In the genomic region with DNA sequence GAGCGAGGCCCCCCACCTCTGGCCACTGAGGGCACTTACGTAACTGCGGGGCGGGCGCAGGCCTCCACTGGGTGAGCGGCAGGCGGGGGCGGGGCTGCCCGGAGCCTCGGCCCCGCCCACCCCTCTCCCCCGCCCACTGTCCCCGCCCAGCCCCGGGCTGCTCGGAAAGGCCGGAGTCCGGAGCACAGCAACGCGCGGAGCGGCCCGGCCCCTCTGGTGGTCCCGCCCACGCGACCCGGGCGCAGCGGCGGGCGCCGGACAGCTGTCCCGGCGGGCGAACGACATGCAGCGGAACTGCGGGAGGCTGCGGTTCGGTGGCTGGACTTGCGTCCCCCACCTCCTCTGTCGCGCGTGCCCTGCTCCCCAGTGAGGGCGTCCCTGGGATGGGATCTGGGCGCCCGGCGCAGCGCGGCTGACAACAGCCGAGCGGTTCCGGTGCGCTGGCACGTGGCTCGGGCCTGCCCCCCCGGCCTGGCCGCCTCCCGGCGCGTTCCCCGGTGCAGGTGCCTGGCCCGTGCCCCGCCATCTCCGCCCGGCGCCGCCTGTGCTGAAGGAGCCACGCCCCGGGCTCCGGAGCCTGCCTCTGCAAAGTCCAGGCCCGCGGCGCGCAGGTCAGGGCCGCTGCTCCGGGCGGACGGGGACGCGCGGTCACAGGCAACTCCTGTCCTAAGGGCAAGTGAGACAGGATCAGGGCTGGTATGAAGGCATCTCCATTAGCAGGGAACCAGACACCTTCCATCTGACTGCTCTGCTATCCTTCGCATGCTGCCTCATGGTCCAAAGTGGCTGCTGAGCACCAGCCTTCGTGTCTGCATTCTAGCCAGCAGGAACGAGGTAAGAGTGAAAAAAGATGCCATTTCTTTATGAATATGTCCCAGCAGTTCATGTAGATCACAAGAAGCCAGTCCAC, we compare ENCODE assay signal across 9 cellular contexts. TPM values are rescaled to one million over a fixed set of nuclear protein-coding genes. Genes with fewer than 3 reads are reported as not detected.
DNase-seq lines count a peak whose midpoint lies in the region; ATAC-seq, FAIRE-seq and TF ChIP-seq lines count a peak whose summit lies in the region.
"Had no signal": no experiment of that assay in that cellular context is flagged by ENCODE, and none has a peak within 500 bp of the region (broad histone marks: within the 10 kb centered on the region; RNA-seq: fewer than 3 reads in every experiment).

No MANE protein-coding gene starts in this region.

- H3K9ac ChIP-seq in mesendoderm (ENCODE audit: low read length), result no peak overlapping the region
- H3K9ac ChIP-seq in PC-3 (ENCODE audit: low read length), result no peak overlapping the region

- no peak overlapping the region for H2AFZ ChIP-seq in PC-3 (ENCODE audit: low read length)

- no peaks in the 10 kb centered on the region for H3K4me1 Mint-ChIP-seq in CD8-positive, alpha-beta T cell (ENCODE audit: low read depth)

- WGBS in mesendoderm (ENCODE audit: extremely low coverage, insufficient coverage, low lambda C conversion rate), result no CpG with 5 or more reads among the region's 84 CpGs
- 9 to 30% methylated on average over 28 to 34 of the region's 84 CpGs for WGBS in tibial nerve, 2 donors

- H2BK5ac ChIP-seq in mesendoderm (ENCODE audit: low read length), result no peak overlapping the region

- no peak overlapping the region for H2AK5ac ChIP-seq in mesendoderm (ENCODE audit: low read length)

- no peak overlapping the region for H3K18ac ChIP-seq in mesendoderm (ENCODE audit: low read length)

- BruUV-seq in PC-3 (replicated peaks; lab: Mats Ljungman, UMichigan), result no TSS peak

- H3K36me3 Mint-ChIP-seq in CD8-positive, alpha-beta T cell, result no peaks in the 10 kb centered on the region

- peak in 3 of 7 experiments; percentile 16 to 54 (median 24) for DNase-seq in CD8-positive, alpha-beta T cell
- peak; percentile 74 for DNase-seq in NCI-H2029 (lab: John Stamatoyannopoulos, UW)
- peak; percentile 43 for DNase-seq in dermis blood vessel endothelial cell
- DNase-seq in mesendoderm, result peak; percentile 81
- peak; percentile 81 for DNase-seq in urothelium cell line (ENCODE audit: low spot score)
- DNase-seq in PC-3, result no peak
- DNase-seq in tibial nerve (ENCODE audit: low spot score in 2 of 2), result no peak
- DNase-seq in HAP-1 (ENCODE audit: low spot score in 2 of 2), result no peak

- TF ChIP-seq CTCF in CD8-positive, alpha-beta T cell (IDR thresholded peaks at IDR 0.05), result no peak
- no peak for TF ChIP-seq CTCF in PC-3 (conservative IDR thresholded peaks at IDR 0.05; ENCODE audit: low read depth, low read length)
- TF ChIP-seq CTCF in tibial nerve (IDR thresholded peaks at IDR 0.05), result no peak

- no peaks in the 10 kb centered on the region for H3K9me2 ChIP-seq in PC-3 (replicated peaks; ENCODE audit: low read length)

- TF ChIP-seq EP300 in tibial nerve (IDR thresholded peaks at IDR 0.05), result no peak

- TF ChIP-seq POLR2A in tibial nerve (IDR thresholded peaks at IDR 0.05), result no peak

- H3K4me3 Mint-ChIP-seq in CD8-positive, alpha-beta T cell, result no peak overlapping the region

- no peaks in the 10 kb centered on the region for H3K79me2 ChIP-seq in mesendoderm (ENCODE audit: control insufficient read depth, insufficient read depth, low read length)
- no peaks in the 10 kb centered on the region for H3K79me2 ChIP-seq in PC-3 (ENCODE audit: low read length)

- in situ Hi-C loops in HAP-1 (cut with MboI; ENCODE audit: low sequenced_read_pairs), result no loop called here

- no peaks in the 10 kb centered on the region for H3K36me3 ChIP-seq in CD8-positive, alpha-beta T cell (ENCODE audit: insufficient read depth, low read length)
- no peaks in the 10 kb centered on the region for H3K36me3 ChIP-seq in mesendoderm (ENCODE audit: control insufficient read depth, insufficient read depth, low read length)
- no peaks in the 10 kb centered on the region for H3K36me3 ChIP-seq in PC-3 (ENCODE audit: low read depth, low read length)
- peaks cover 0 to 5% (median 0%) of the 10 kb centered on the region in 3 donors for H3K36me3 ChIP-seq in tibial nerve
- H3K36me3 ChIP-seq in HAP-1 (replicated peaks), result no peaks in the 10 kb centered on the region

- H3K27me3 Mint-ChIP-seq in CD8-positive, alpha-beta T cell (ENCODE audit: low read depth), result peaks cover 53% of the 10 kb centered on the region

- H3K27ac ChIP-seq in CD8-positive, alpha-beta T cell (ENCODE audit: low read depth, low read length), result no peak overlapping the region
- H3K27ac ChIP-seq in mesendoderm (ENCODE audit: low read depth, low read length), result no peak overlapping the region
- H3K27ac ChIP-seq in PC-3 (ENCODE audit: low read length), result no peak overlapping the region
- no peak overlapping the region for H3K27ac ChIP-seq in tibial nerve

- peak overlapping the region; percentile 53 for H3K56ac ChIP-seq in mesendoderm (ENCODE audit: low read length)

- POLR2A ChIA-PET in CD8-positive, alpha-beta T cell (lab: Charles Lee), result no interaction called here
- POLR2A ChIA-PET in PC-3 (lab: Charles Lee; ENCODE audit: unreplicated experiment), result no interaction called here

- no peak overlapping the region for H3K4ac ChIP-seq in mesendoderm (ENCODE audit: low read depth, low read length)

- peak overlapping the region; percentile 18 for H3K4me2 ChIP-seq in mesendoderm (ENCODE audit: low read length)
- no peak overlapping the region for H3K4me2 ChIP-seq in PC-3 (ENCODE audit: low read length)

- no peak overlapping the region for H3K27ac Mint-ChIP-seq in CD8-positive, alpha-beta T cell

- no peaks in the 10 kb centered on the region for H4K20me1 ChIP-seq in PC-3 (ENCODE audit: low read length)

- H3K79me1 ChIP-seq in mesendoderm (ENCODE audit: low read length), result no peaks in the 10 kb centered on the region

- intact Hi-C loops in CD8-positive, alpha-beta T cell (cut with DNase I, micrococcal nuclease), result no loop called here
- intact Hi-C loops in PC-3 (cut with micrococcal nuclease), result no loop called here

- no peaks in the 10 kb centered on the region for H3K9me3 ChIP-seq in CD8-positive, alpha-beta T cell (ENCODE audit: low read length)
- no peaks in the 10 kb centered on the region for H3K9me3 ChIP-seq in PC-3 (ENCODE audit: low read length)
- peaks cover 0 to 15% (median 2%) of the 10 kb centered on the region in 4 donors for H3K9me3 ChIP-seq in tibial nerve
- no peaks in the 10 kb centered on the region for H3K9me3 ChIP-seq in HAP-1

- peaks cover 3% of the 10 kb centered on the region for H3K9me3 Mint-ChIP-seq in CD8-positive, alpha-beta T cell

- no peak overlapping the region for H2BK15ac ChIP-seq in mesendoderm (replicated peaks; ENCODE audit: low read depth)

- no peaks in the 10 kb centered on the region for H3F3A ChIP-seq in PC-3 (ENCODE audit: low read length, unreplicated experiment)

- no peak overlapping the region for H3K23ac ChIP-seq in mesendoderm (ENCODE audit: low read length)

- H3K4me3 ChIP-seq in CD8-positive, alpha-beta T cell (ENCODE audit: low read depth, low read length), result no peak overlapping the region
- no peak overlapping the region for H3K4me3 ChIP-seq in mesendoderm (ENCODE audit: low read length)
- no peak overlapping the region for H3K4me3 ChIP-seq in PC-3 (ENCODE audit: low read length)
- peak overlapping the region in 1 of 4 donors; percentile 32 for H3K4me3 ChIP-seq in tibial nerve
- no peak overlapping the region for H3K4me3 ChIP-seq in HAP-1

- CTCF ChIA-PET in CD8-positive, alpha-beta T cell (lab: Charles Lee), result no interaction called here
- CTCF ChIA-PET in PC-3 (lab: Charles Lee), result no interaction called here

- H3K27me3 ChIP-seq in CD8-positive, alpha-beta T cell (ENCODE audit: insufficient read depth, low read length), result peaks cover 13% of the 10 kb centered on the region
- no peaks in the 10 kb centered on the region for H3K27me3 ChIP-seq in mesendoderm (ENCODE audit: insufficient read depth, low read length, poor library complexity)
- H3K27me3 ChIP-seq in PC-3 (ENCODE audit: low read length), result peaks cover 18% of the 10 kb centered on the region
- H3K27me3 ChIP-seq in tibial nerve, result peaks cover 0 to 37% of the 10 kb centered on the region in 2 donors
- peaks cover 11% of the 10 kb centered on the region for H3K27me3 ChIP-seq in HAP-1 (ENCODE audit: low read depth)

- no peak for FAIRE-seq in urothelium cell line (lab: Jason Lieb, UNC)
- FAIRE-seq: GM18507 had no signal

- no peak overlapping the region for H4K8ac ChIP-seq in mesendoderm (ENCODE audit: low read depth, low read length)

- no peak overlapping the region for H4K5ac ChIP-seq in mesendoderm (ENCODE audit: low read length)

- H2BK120ac ChIP-seq in mesendoderm (ENCODE audit: low read depth, low read length), result no peak overlapping the region

- H3K4me1 ChIP-seq in CD8-positive, alpha-beta T cell (ENCODE audit: insufficient read depth, low read length), result no peaks in the 10 kb centered on the region
- H3K4me1 ChIP-seq in mesendoderm (ENCODE audit: control insufficient read depth, low read depth, low read length) (peaks cover 6% of the 10 kb centered on the region), PC-3 (ENCODE audit: insufficient read depth, low read length) (no peaks in the 10 kb centered on the region), tibial nerve (peaks cover 0 to 12% (median 0%) of the 10 kb centered on the region in 4 donors), HAP-1 (no peaks in the 10 kb centered on the region)

- peak; percentile 75 for ATAC-seq in CD8-positive, alpha-beta T cell
- no peak for ATAC-seq in PC-3

RNA-seq across cellular contexts. Expression of gene JAKMIP1, which starts 21.8 kb away (rescaled TPM):
- 1 to 10 TPM; 2.3 to 3.0 TPM for total RNA-seq in CD8-positive, alpha-beta T cell
- total RNA-seq in dermis blood vessel endothelial cell (not detected in 2 replicates), PC-3 (2014; rRNA removed) (0.04 and 0.75 TPM in 2 replicates), tibial nerve (1 to 10 TPM in 2 of 4 donors, under 1 TPM in 2; 0.30 to 2.5 (median 1.2) TPM)
- polyA plus RNA-seq in mesendoderm (2013, experiment 1 of 2), result 3.5 TPM
- polyA plus RNA-seq in mesendoderm (2013, experiment 2 of 2), result 3.5 TPM

RNA-seq across cellular contexts. Expression of gene WFS1, which starts 47.5 kb away (rescaled TPM):
- 1 to 10 TPM; 1.2 to 1.8 TPM for total RNA-seq in CD8-positive, alpha-beta T cell
- total RNA-seq in dermis blood vessel endothelial cell (74.7 and 116 TPM in 2 replicates), PC-3 (2014; rRNA removed) (35.7 and 45.5 TPM in 2 replicates), tibial nerve (100 to 1,000 TPM in 1 of 4 donors, 10 to 100 TPM in 3; 52.8 to 125 (median 57.9) TPM)
- polyA plus RNA-seq in mesendoderm (2013, experiment 1 of 2), result 23.7 TPM
- 21.6 TPM for polyA plus RNA-seq in mesendoderm (2013, experiment 2 of 2)

Comparison
In these comparisons a context has a peak if more than half of its experiments do, and no peak if none do; other contexts are left out.
1. DNase-seq: peak in NCI-H2029 (single experiment), dermis blood vessel endothelial cell (single experiment), mesendoderm (single experiment) and urothelium cell line (single experiment); none in PC-3 (single experiment), tibial nerve (0 of 2) and HAP-1 (0 of 2).
2. RNA of gene WFS1, which starts 47.5 kb away (total RNA-seq): 74.7 to 116 TPM in dermis blood vessel endothelial cell, 52.8 to 125 TPM in tibial nerve and 35.7 to 45.5 TPM in PC-3; 1.2 to 1.8 TPM in CD8-positive, alpha-beta T cell; every median in the first group is over 10 times any median in the second.